ENCODE assay signal across 24 cellular contexts in genomic region chr7:106222545-106222944, GRCh38.
"Had no signal": no experiment of that assay in that cellular context is flagged by ENCODE, and none has a peak within 500 bp of the region (broad histone marks: within the 10 kb centered on the region; RNA-seq: fewer than 3 reads in every experiment).

No MANE protein-coding gene starts in this region.

- H3K36me3 ChIP-seq: breast epithelium had no signal

- ATAC-seq: activated T-cell treated with anti-CD3 and anti-CD28 coated beads, Interleukin-2, amount 50 U/mL, for 4 hours; PC-3; T-cell had no signal

- H3K4me3 Mint-ChIP-seq: activated B cell treated with CpG ODN at 0.5 μM for 24 hours; activated CD4-positive, alpha-beta T cell treated with anti-CD3 and anti-CD28 coated beads, Interleukin-2, amount 10 ng/mL, durations not matched to agents 24 days and 14 days; activated naive CD8-positive, alpha-beta T cell treated with anti-CD3 and anti-CD28 coated beads for 36 hours; activated T-cell treated with anti-CD3 and anti-CD28 coated beads, Interleukin-2, amount 50 U/mL, for 4 hours; T-cell had no signal

- H3K27ac Mint-ChIP-seq: activated B cell treated with CpG ODN at 0.5 μM for 24 hours; activated CD4-positive, alpha-beta T cell treated with anti-CD3 and anti-CD28 coated beads, Interleukin-2, amount 10 ng/mL, durations not matched to agents 24 days and 14 days; activated naive CD8-positive, alpha-beta T cell treated with anti-CD3 and anti-CD28 coated beads for 36 hours; T-cell had no signal

- H3K9me3 ChIP-seq: breast epithelium had no signal

- H3K4me1 Mint-ChIP-seq: activated B cell treated with CpG ODN at 0.5 μM for 24 hours had no signal

- H3K4me3 ChIP-seq: breast epithelium had no signal

- DNase-seq: activated B cell treated with CpG ODN at 0.5 μM for 24 hours; activated CD4-positive, alpha-beta T cell treated with anti-CD3 and anti-CD28 coated beads for 1 hour; activated CD4-positive, alpha-beta T cell treated with anti-CD3 and anti-CD28 coated beads, Interleukin-2, amount 10 ng/mL, durations not matched to agents 24 days and 14 days; activated CD4-positive, alpha-beta T cell treated with anti-CD3 and anti-CD28 coated beads, Interleukin-2, amount 50 U/mL, for 48 hours; activated effector memory CD4-positive, alpha-beta T cell treated with anti-CD3 and anti-CD28 coated beads, Interleukin-2, amount 50 U/mL, for 16 hours; activated naive CD4-positive, alpha-beta T cell treated with Interleukin-2 at 50 U/mL for 16 hours; activated naive CD8-positive, alpha-beta T cell treated with anti-CD3 and anti-CD28 coated beads for 36 hours; activated T-cell treated with anti-CD3 and anti-CD28 coated beads, Interleukin-2, amount 50 U/mL, for 4 hours; aorta; Karpas-422; MM.1S; NCI-H1105; NCI-H1436; NCI-H2029 treated with DMSO at 0.1 percent for 48 hours; NCI-H345; NCI-H510A; PC-3; SHP77 treated with DMSO at 0.1 percent for 48 hours; T-cell; T-helper 2 cell; T1000 had no signal

- H3K4me1 ChIP-seq: breast epithelium had no signal

- H3K36me3 Mint-ChIP-seq: activated naive CD8-positive, alpha-beta T cell treated with anti-CD3 and anti-CD28 coated beads for 36 hours; T-cell had no signal

- FAIRE-seq: RCC 7860, TTC549 had no signal

- H3K27me3 ChIP-seq: breast epithelium had no signal

- H3K9me3 Mint-ChIP-seq: activated CD4-positive, alpha-beta T cell treated with anti-CD3 and anti-CD28 coated beads, Interleukin-2, amount 10 ng/mL, durations not matched to agents 24 days and 14 days; activated naive CD8-positive, alpha-beta T cell treated with anti-CD3 and anti-CD28 coated beads for 36 hours; activated T-cell treated with anti-CD3 and anti-CD28 coated beads, Interleukin-2, amount 50 U/mL, for 4 hours; T-cell had no signal
